ENCODE assay signal across 13 cellular contexts in the genomic region with DNA sequence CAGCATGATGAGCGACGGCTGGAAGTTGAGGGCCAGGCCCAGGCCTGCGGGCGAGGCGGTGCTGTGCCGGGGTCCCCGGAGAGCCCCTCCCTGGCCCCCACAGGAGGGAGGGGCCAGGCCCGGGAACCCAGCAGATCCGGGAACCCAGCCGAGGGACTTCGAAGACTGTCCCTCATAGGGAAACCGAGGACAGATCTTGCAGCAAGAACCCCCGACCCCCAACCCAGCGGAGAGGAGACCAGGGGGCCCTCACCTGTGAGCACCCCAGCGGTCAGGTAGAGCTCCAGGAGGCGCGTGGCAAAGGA. TPM values are rescaled to one million over a fixed set of nuclear protein-coding genes. Genes with fewer than 3 reads are reported as not detected.
DNase-seq lines count a peak whose midpoint lies in the region; ATAC-seq, FAIRE-seq and TF ChIP-seq lines count a peak whose summit lies in the region.
"Had no signal": no experiment of that assay in that cellular context is flagged by ENCODE, and none has a peak within 500 bp of the region (broad histone marks: within the 10 kb centered on the region; RNA-seq: fewer than 3 reads in every experiment).

No MANE protein-coding gene starts in this region.

- peaks cover 9 to 12% of the 10 kb centered on the region in 2 experiments for H3K27me3 ChIP-seq in endothelial cell of umbilical vein (ENCODE audit: control insufficient read depth in 2 of 2, insufficient read depth in 2 of 2, low read length in 2 of 2)
- H3K27me3 ChIP-seq in neural progenitor cell = peaks cover 31% of the 10 kb centered on the region
- H3K27me3 ChIP-seq in tibial artery = peaks cover 0 to 12% of the 10 kb centered on the region in 2 donors
- H3K27me3 ChIP-seq in SK-N-SH (ENCODE audit: insufficient read depth) = no peaks in the 10 kb centered on the region

- H3K36me3 ChIP-seq in endothelial cell of umbilical vein (ENCODE audit: control insufficient read depth in 2 of 2, extremely low read depth in 1 of 2, insufficient read depth in 2 of 2, low read length in 2 of 2) (no peaks in the 10 kb centered on the region), neural progenitor cell (no peaks in the 10 kb centered on the region), tibial artery (peaks cover 0 to 25% (median 17%) of the 10 kb centered on the region in 3 donors), SK-N-SH (replicated peaks in 1 of 2; ENCODE audit: control insufficient read depth in 1 of 2, insufficient read depth in 2 of 2, low read length in 1 of 2) (no peaks in the 10 kb centered on the region)

- intact Hi-C loops in endothelial cell of umbilical vein (cut with micrococcal nuclease) = no loop called here
- intact Hi-C loops in tibial artery (cut with DNase I; ENCODE audit: low total_unique reads) = no loop called here

- H3K79me2 ChIP-seq in endothelial cell of umbilical vein (ENCODE audit: control insufficient read depth, insufficient read depth, low read length) (no peaks in the 10 kb centered on the region), neural progenitor cell (ENCODE audit: low read depth) (no peaks in the 10 kb centered on the region), SK-N-SH (ENCODE audit: insufficient read depth) (no peaks in the 10 kb centered on the region)

- no TSS peak for BruUV-seq in endothelial cell of umbilical vein (replicated peaks; lab: Mats Ljungman, UMichigan)

- no peak overlapping the region for H3K27ac ChIP-seq in endothelial cell of umbilical vein (ENCODE audit: insufficient read depth, low read depth, low read length)
- H3K27ac ChIP-seq in neural progenitor cell = no peak overlapping the region
- peak overlapping the region; percentile 10 to 59 for H3K27ac ChIP-seq in tibial artery
- H3K27ac ChIP-seq in SK-N-SH (ENCODE audit: low read depth in 2 of 2, low read length in 1 of 2) = no peak overlapping the region
- H3K27ac ChIP-seq: A549 had no signal

- peak overlapping the region; percentile 60 for H2AFZ ChIP-seq in endothelial cell of umbilical vein (ENCODE audit: low read depth, low read length)
- H2AFZ ChIP-seq in neural progenitor cell (replicated peaks) = no peak overlapping the region
- H2AFZ ChIP-seq in SK-N-SH (ENCODE audit: low read depth) = no peak overlapping the region

- H3K9ac ChIP-seq in endothelial cell of umbilical vein (replicated peaks; ENCODE audit: extremely low read depth, insufficient read depth, low read length) (no peak overlapping the region), neural progenitor cell (no peak overlapping the region), SK-N-SH (no peak overlapping the region)

- peak overlapping the region; percentile 18 for H3K4me3 Mint-ChIP-seq in activated naive CD8-positive, alpha-beta T cell treated with anti-CD3 and anti-CD28 coated beads for 36 hours
- no peak overlapping the region for H3K4me3 Mint-ChIP-seq in activated naive CD8-positive, alpha-beta T cell treated with anti-CD3 and anti-CD28 coated beads, Interleukin-2, amount 50 U/mL, for 24 hours
- no peak overlapping the region for H3K4me3 Mint-ChIP-seq in neural progenitor cell

- no peak for TF ChIP-seq POLR2A in endothelial cell of umbilical vein (IDR thresholded peaks at IDR 0.05; ENCODE audit: low read depth, low read length)

- CTCF ChIA-PET in endothelial cell of umbilical vein (lab: Charles Lee) (interaction anchor here (1.2 kb wide), 1 partner anchor 157 kb away, joined by 3 read pairs; no protein-coding TSS in a partner anchor), SK-N-SH (lab: Yijun Ruan, JAX) (no interaction called here), GM10248 (lab: Yijun Ruan, JAX) (no interaction called here)

- H3K9me1 ChIP-seq in endothelial cell of umbilical vein (replicated peaks; ENCODE audit: control insufficient read depth, extremely low read depth, insufficient read depth, low read length) = no peaks in the 10 kb centered on the region

- dilution Hi-C loops in endothelial cell of umbilical vein (cut with MboI; ENCODE audit: extremely low pct_ligation_motif_present, low sequenced_read_pairs) = no loop called here

- H3K9me3 ChIP-seq in endothelial cell of umbilical vein (replicated peaks; ENCODE audit: control insufficient read depth, insufficient read depth, low read length) (no peaks in the 10 kb centered on the region), neural progenitor cell (ENCODE audit: low read depth) (no peaks in the 10 kb centered on the region), tibial artery (no peaks in the 10 kb centered on the region), SK-N-SH (no peaks in the 10 kb centered on the region)
- H3K9me3 ChIP-seq: A549 had no signal

- peaks cover 4% of the 10 kb centered on the region for H3K4me1 Mint-ChIP-seq in activated naive CD8-positive, alpha-beta T cell treated with anti-CD3 and anti-CD28 coated beads for 36 hours
- no peaks in the 10 kb centered on the region for H3K4me1 Mint-ChIP-seq in activated naive CD8-positive, alpha-beta T cell treated with anti-CD3 and anti-CD28 coated beads, Interleukin-2, amount 50 U/mL, for 24 hours
- H3K4me1 Mint-ChIP-seq in neural progenitor cell = peaks cover 10% of the 10 kb centered on the region

- H3F3A ChIP-seq in neural progenitor cell (ENCODE audit: low read depth) (peaks cover 38% of the 10 kb centered on the region), SK-N-SH (replicated peaks; ENCODE audit: insufficient read depth) (no peaks in the 10 kb centered on the region)

- FAIRE-seq in endothelial cell of umbilical vein (lab: Jason Lieb, UNC) = no peak
- FAIRE-seq: A549 had no signal

- no peaks in the 10 kb centered on the region for H3K9me2 ChIP-seq in SK-N-SH

- H3K9me3 Mint-ChIP-seq in activated naive CD8-positive, alpha-beta T cell treated with anti-CD3 and anti-CD28 coated beads for 36 hours = no peaks in the 10 kb centered on the region
- H3K9me3 Mint-ChIP-seq in activated naive CD8-positive, alpha-beta T cell treated with anti-CD3 and anti-CD28 coated beads, Interleukin-2, amount 50 U/mL, for 24 hours = no peaks in the 10 kb centered on the region
- H3K9me3 Mint-ChIP-seq in neural progenitor cell = no peaks in the 10 kb centered on the region

- 92% methylated on average over 2 of the region's 17 CpGs for WGBS in SK-N-SH (ENCODE audit: low lambda C conversion rate)

- DNase-seq in activated naive CD8-positive, alpha-beta T cell treated with anti-CD3 and anti-CD28 coated beads for 36 hours = no peak
- no peak for DNase-seq in activated naive CD8-positive, alpha-beta T cell treated with anti-CD3 and anti-CD28 coated beads, Interleukin-2, amount 50 U/mL, for 24 hours
- DNase-seq in endothelial cell of umbilical vein (ENCODE audit: low read depth, low spot score) (no peak), neural progenitor cell (ENCODE audit: low spot score) (no peak), tibial artery (no peak), SK-N-SH (no peak), GM10248 (ENCODE audit: extremely low spot score) (no peak), 8988T (no peak)
- DNase-seq: activated T-cell treated with anti-CD3 and anti-CD28 coated beads for 4 hours had no signal

- H3K4me1 ChIP-seq in endothelial cell of umbilical vein (ENCODE audit: control insufficient read depth, extremely low read depth, insufficient read depth, low read length) = peaks cover 5% of the 10 kb centered on the region
- H3K4me1 ChIP-seq in neural progenitor cell = peaks cover 45% of the 10 kb centered on the region
- peaks cover 0 to 28% (median 22%) of the 10 kb centered on the region in 4 donors for H3K4me1 ChIP-seq in tibial artery
- peaks cover 0 to 2% of the 10 kb centered on the region in 2 experiments; a peak in 1 of 4 replicates for H3K4me1 ChIP-seq in SK-N-SH (ENCODE audit: control insufficient read depth in 1 of 2, insufficient read depth in 2 of 2, low read depth in 1 of 2, low read length in 1 of 2)
- H3K4me1 ChIP-seq: A549 had no signal

- H3K36me3 Mint-ChIP-seq in activated naive CD8-positive, alpha-beta T cell treated with anti-CD3 and anti-CD28 coated beads for 36 hours = peaks cover 3% of the 10 kb centered on the region
- H3K36me3 Mint-ChIP-seq in activated naive CD8-positive, alpha-beta T cell treated with anti-CD3 and anti-CD28 coated beads, Interleukin-2, amount 50 U/mL, for 24 hours (ENCODE audit: low read depth) = no peaks in the 10 kb centered on the region
- no peaks in the 10 kb centered on the region for H3K36me3 Mint-ChIP-seq in neural progenitor cell

- H3K4me2 ChIP-seq in endothelial cell of umbilical vein (ENCODE audit: insufficient read depth, low read length) (peak overlapping the region; percentile 23), neural progenitor cell (peak overlapping the region; percentile 67), SK-N-SH (no peak overlapping the region)
- H3K4me2 ChIP-seq: A549 had no signal

- TF ChIP-seq CTCF in endothelial cell of umbilical vein (IDR thresholded peaks at IDR 0.05; ENCODE audit: extremely low read depth in 1 of 2, insufficient read depth in 1 of 2, low read depth in 1 of 2, low read length in 2 of 2) (no peak), neural progenitor cell (IDR thresholded peaks at IDR 0.05) (no peak), tibial artery (IDR thresholded peaks at IDR 0.05) (no peak), SK-N-SH (IDR thresholded peaks at IDR 0.05) (no peak), GM10248 (IDR thresholded peaks at IDR 0.05; ENCODE audit: control extremely low read depth, extremely low read depth, low read depth, missing control alignments) (no peak)

- peaks cover 21% of the 10 kb centered on the region for H3K27me3 Mint-ChIP-seq in activated naive CD8-positive, alpha-beta T cell treated with anti-CD3 and anti-CD28 coated beads for 36 hours
- peaks cover 31% of the 10 kb centered on the region for H3K27me3 Mint-ChIP-seq in activated naive CD8-positive, alpha-beta T cell treated with anti-CD3 and anti-CD28 coated beads, Interleukin-2, amount 50 U/mL, for 24 hours
- peaks cover 13% of the 10 kb centered on the region for H3K27me3 Mint-ChIP-seq in neural progenitor cell (ENCODE audit: insufficient read depth, low read depth)

- TF ChIP-seq EP300 in SK-N-SH (IDR thresholded peaks at IDR 0.05; ENCODE audit: borderline replicate concordance in 1 of 2, low read depth in 1 of 2, low read length in 1 of 2) = no peak

- no peak for ATAC-seq in activated naive CD8-positive, alpha-beta T cell treated with anti-CD3 and anti-CD28 coated beads, Interleukin-2, amount 50 U/mL, for 24 hours
- ATAC-seq: A549, Panc1 had no signal

- H3K4me3 ChIP-seq in endothelial cell of umbilical vein (replicated peaks in 1 of 3; ENCODE audit: insufficient read depth in 1 of 3, low read depth in 1 of 3, low read length in 3 of 3) (peak overlapping the region in 1 of 3 experiments; percentile 5), neural progenitor cell (peak overlapping the region; percentile 24), tibial artery (peak overlapping the region; percentile 45 to 49), SK-N-SH (ENCODE audit: low read depth in 2 of 2, low read length in 1 of 2) (peak overlapping the region in 1 of 2 experiments; percentile 6; a peak in 1 of 4 replicates)
- H3K4me3 ChIP-seq: A549 had no signal

- no peak overlapping the region for H3K27ac Mint-ChIP-seq in activated naive CD8-positive, alpha-beta T cell treated with anti-CD3 and anti-CD28 coated beads for 36 hours
- H3K27ac Mint-ChIP-seq in activated naive CD8-positive, alpha-beta T cell treated with anti-CD3 and anti-CD28 coated beads, Interleukin-2, amount 50 U/mL, for 24 hours = no peak overlapping the region
- H3K27ac Mint-ChIP-seq in neural progenitor cell = no peak overlapping the region

- H4K20me1 ChIP-seq in endothelial cell of umbilical vein (replicated peaks; ENCODE audit: control insufficient read depth, extremely low read depth, insufficient read depth, low read length) = no peaks in the 10 kb centered on the region
- H4K20me1 ChIP-seq in neural progenitor cell (ENCODE audit: low read depth) = no peaks in the 10 kb centered on the region
- H4K20me1 ChIP-seq in SK-N-SH (ENCODE audit: insufficient read depth) = no peaks in the 10 kb centered on the region

- TF ChIP-seq RAD21 in SK-N-SH (IDR thresholded peaks at IDR 0.05; ENCODE audit: low read length) = no peak

- POLR2A ChIA-PET in endothelial cell of umbilical vein (lab: Charles Lee) (no interaction called here), SK-N-SH (lab: Yijun Ruan, JAX) (no interaction called here), GM10248 (lab: Yijun Ruan, JAX) (no interaction called here)

RNA-seq across cellular contexts. Expression of gene SLC16A8, which starts 2.4 kb away (rescaled TPM):
- total RNA-seq in activated naive CD8-positive, alpha-beta T cell treated with anti-CD3 and anti-CD28 coated beads for 36 hours = not detected
- total RNA-seq in endothelial cell of umbilical vein = not detected in 2 replicates
- polyA plus RNA-seq in endothelial cell of umbilical vein = 0.06 and 0.14 TPM in 2 replicates
- polyA plus RNA-seq in endothelial cell of umbilical vein (2011; cell fraction: cytosol; rRNA removed) = not detected in 2 replicates
- polyA plus RNA-seq in endothelial cell of umbilical vein (2011; cell fraction: nucleus; rRNA removed) = not detected in 2 replicates
- 0.11 and 0.27 TPM in 2 replicates for polyA plus RNA-seq in endothelial cell of umbilical vein (2012)
- not detected in 2 replicates for polyA minus RNA-seq in endothelial cell of umbilical vein
- polyA minus RNA-seq in endothelial cell of umbilical vein (2011; cell fraction: cytosol; rRNA and poly(A)+ RNA removed) = not detected
- polyA minus RNA-seq in endothelial cell of umbilical vein (2011; cell fraction: nucleus; rRNA and poly(A)+ RNA removed) = not detected in 2 replicates
- 1.0 and 3.1 TPM in 2 replicates for total RNA-seq in neural progenitor cell (ENCODE audit: low replicate concordance)
- not detected in 2 replicates for polyA plus RNA-seq in SK-N-SH (2012; rRNA removed)
- not detected in 2 replicates for polyA plus RNA-seq in SK-N-SH (2012; cell fraction: cytosol; rRNA removed)
- not detected in 2 replicates for polyA plus RNA-seq in SK-N-SH (2012; cell fraction: nucleus; rRNA removed)
- total RNA-seq: liver, renal cortical epithelial cell had no signal
- polyA plus RNA-seq: A549 had no signal

RNA-seq across cellular contexts. Expression of gene PICK1, which starts 24.4 kb away (rescaled TPM):
- total RNA-seq in activated naive CD8-positive, alpha-beta T cell treated with anti-CD3 and anti-CD28 coated beads for 36 hours = 10 to 100 TPM; 19.3 TPM
- 18.0 and 18.5 TPM in 2 replicates for total RNA-seq in endothelial cell of umbilical vein
- 18.8 and 20.8 TPM in 2 replicates for polyA plus RNA-seq in endothelial cell of umbilical vein
- 13.5 and 19.5 TPM in 2 replicates for polyA plus RNA-seq in endothelial cell of umbilical vein (2011; cell fraction: cytosol; rRNA removed)
- 71.5 and 71.9 TPM in 2 replicates for polyA plus RNA-seq in endothelial cell of umbilical vein (2011; cell fraction: nucleus; rRNA removed)
- 5.3 and 7.7 TPM in 2 replicates for polyA plus RNA-seq in endothelial cell of umbilical vein (2012)
- 24.9 and 25.1 TPM in 2 replicates for polyA minus RNA-seq in endothelial cell of umbilical vein
- 9.7 TPM for polyA minus RNA-seq in endothelial cell of umbilical vein (2011; cell fraction: cytosol; rRNA and poly(A)+ RNA removed)
- 11.1 and 11.5 TPM in 2 replicates for polyA minus RNA-seq in endothelial cell of umbilical vein (2011; cell fraction: nucleus; rRNA and poly(A)+ RNA removed)
- 10.7 and 31.8 TPM in 2 replicates for total RNA-seq in neural progenitor cell (ENCODE audit: low replicate concordance)
- 36.8 and 42.8 TPM in 2 replicates for polyA plus RNA-seq in SK-N-SH (2012; rRNA removed)
- 18.4 and 21.9 TPM in 2 replicates for polyA plus RNA-seq in SK-N-SH (2012; cell fraction: cytosol; rRNA removed)
- polyA plus RNA-seq in SK-N-SH (2012; cell fraction: nucleus; rRNA removed) = 147 and 161 TPM in 2 replicates

RNA-seq across cellular contexts. Expression of gene BAIAP2L2, which starts 28.9 kb away (rescaled TPM):
- under 1 TPM; 0.20 to 0.39 TPM for total RNA-seq in activated naive CD8-positive, alpha-beta T cell treated with anti-CD3 and anti-CD28 coated beads for 36 hours
- total RNA-seq in endothelial cell of umbilical vein (0.16 and 0.20 TPM in 2 replicates), neural progenitor cell (ENCODE audit: low replicate concordance) (0.86 and 2.6 TPM in 2 replicates)
- polyA plus RNA-seq in endothelial cell of umbilical vein (0.35 and 0.43 TPM in 2 replicates), SK-N-SH (2012; rRNA removed) (0.13 and 0.16 TPM in 2 replicates)
- 0.11 and 0.15 TPM in 2 replicates for polyA plus RNA-seq in endothelial cell of umbilical vein (2011; cell fraction: cytosol; rRNA removed)
- 0.17 and 0.50 TPM in 2 replicates for polyA plus RNA-seq in endothelial cell of umbilical vein (2011; cell fraction: nucleus; rRNA removed)
- 0.13 and 0.95 TPM in 2 replicates for polyA plus RNA-seq in endothelial cell of umbilical vein (2012)
- polyA minus RNA-seq in endothelial cell of umbilical vein = not detected in 2 replicates
- not detected for polyA minus RNA-seq in endothelial cell of umbilical vein (2011; cell fraction: cytosol; rRNA and poly(A)+ RNA removed)
- polyA minus RNA-seq in endothelial cell of umbilical vein (2011; cell fraction: nucleus; rRNA and poly(A)+ RNA removed) = not detected in 2 replicates
- 0.03 and 0.05 TPM in 2 replicates for polyA plus RNA-seq in SK-N-SH (2012; cell fraction: cytosol; rRNA removed)
- 1.4 and 2.6 TPM in 2 replicates for polyA plus RNA-seq in SK-N-SH (2012; cell fraction: nucleus; rRNA removed)

Comparison
In these comparisons a context has a peak if more than half of its experiments do, and no peak if none do; other contexts are left out.
1. H3K27ac ChIP-seq: peak in tibial artery (2 of 2); none in endothelial cell of umbilical vein (single experiment), neural progenitor cell (single experiment) and SK-N-SH (0 of 2).